8 cellular contexts compared by ENCODE assay signal in genomic region chr4:8961388-8961787, GRCh38.
DNase-seq lines count a peak whose midpoint lies in the region; ATAC-seq and TF ChIP-seq lines count a peak whose summit lies in the region.
"Not testable (repeated sequence)": the region's sequence is repeated elsewhere in the genome, so short reads cannot be mapped to it uniquely, and the experiment has no call there.

No MANE protein-coding gene starts in this region.

- H2AFZ ChIP-seq in Loucy (ENCODE audit: low read length) = not testable (repeated sequence)

- H3K27me3 ChIP-seq in Loucy (ENCODE audit: insufficient read depth, low read length, poor library complexity, severe bottlenecking); RWPE2 (ENCODE audit: insufficient read depth, poor library complexity, severe bottlenecking); thyroid gland: not testable (repeated sequence)

- not testable (repeated sequence) for H4K20me1 ChIP-seq in Loucy (ENCODE audit: insufficient read depth, low read length, poor library complexity, severe bottlenecking)

- not testable (repeated sequence) for H3K4me1 ChIP-seq in Loucy (ENCODE audit: insufficient read depth, low read length, poor library complexity, severe bottlenecking); RWPE2 (ENCODE audit: insufficient read depth, poor library complexity, severe bottlenecking); thyroid gland

- H3K36me3 ChIP-seq in Loucy (ENCODE audit: insufficient read depth, low read length); RWPE2 (ENCODE audit: low read depth); thyroid gland: not testable (repeated sequence)

- intact Hi-C loops in thyroid gland (cut with DNase I) = not testable (repeated sequence)

- not testable (repeated sequence) for ATAC-seq in RWPE2 (ENCODE audit: low read depth)

- TF ChIP-seq POLR2A in thyroid gland (IDR thresholded peaks at IDR 0.05) = not testable (repeated sequence)

- not testable (repeated sequence) for H3K9ac ChIP-seq in Loucy (ENCODE audit: low read depth, low read length, poor library complexity, severe bottlenecking)

- TF ChIP-seq CTCF in Loucy (conservative IDR thresholded peaks at IDR 0.05; ENCODE audit: low read length) (peak; percentile 25; the same call in 1 of the 2 replicates), RWPE2 (IDR thresholded peaks at IDR 0.05; ENCODE audit: poor library complexity, severe bottlenecking) (peak; percentile 36), thyroid gland (IDR thresholded peaks at IDR 0.05) (peak in 4 of 6 experiments; percentile 44 to 60 (median 48))

- WGBS in thyroid gland, 2 donors = 3 to 6% methylated on average over 5 to 8 of the region's 10 CpGs

- not testable (repeated sequence) for H3K27ac ChIP-seq in RWPE2 (ENCODE audit: poor library complexity, severe bottlenecking); thyroid gland

- not testable (repeated sequence) for H3K4me2 ChIP-seq in Loucy (ENCODE audit: low read depth, low read length, poor library complexity, severe bottlenecking)

- not testable (repeated sequence) for H3K9me3 ChIP-seq in Loucy (ENCODE audit: insufficient read depth, low read depth, low read length); RWPE2 (ENCODE audit: severe bottlenecking); thyroid gland

- not testable (repeated sequence) for H3K9me2 ChIP-seq in Loucy (replicated peaks; ENCODE audit: low read depth, low read length)

- H3K79me2 ChIP-seq in Loucy (ENCODE audit: insufficient read depth, low read length) = not testable (repeated sequence)

- DNase-seq in ELF-1 (ENCODE audit: low read depth, low spot score) = peak; percentile 83
- DNase-seq in RWPE2 (ENCODE audit: low spot score) = not testable (repeated sequence)
- DNase-seq in activated CD8-positive, alpha-beta memory T cell treated with anti-CD3 and anti-CD28 coated beads, Interleukin-2, amount 50 U/mL, for 48 hours = peak; percentile 87
- DNase-seq in ecto neural progenitor cell (ENCODE audit: low spot score) = peak; percentile 74
- peak; percentile 10 for DNase-seq in iris pigment epithelial cell (ENCODE audit: low read depth)
- DNase-seq in putamen (ENCODE audit: low spot score) = peak; percentile 24
- DNase-seq in thyroid gland = peak; percentile 76 to 83

- H3K4me3 ChIP-seq in Loucy (ENCODE audit: low read length, poor library complexity, severe bottlenecking); RWPE2 (ENCODE audit: severe bottlenecking); thyroid gland (replicated peaks in 1 of 3): not testable (repeated sequence)

- H3F3A ChIP-seq in Loucy (ENCODE audit: low read depth) = not testable (repeated sequence)
